8 cellular contexts compared by ENCODE assay signal in the genomic region with DNA sequence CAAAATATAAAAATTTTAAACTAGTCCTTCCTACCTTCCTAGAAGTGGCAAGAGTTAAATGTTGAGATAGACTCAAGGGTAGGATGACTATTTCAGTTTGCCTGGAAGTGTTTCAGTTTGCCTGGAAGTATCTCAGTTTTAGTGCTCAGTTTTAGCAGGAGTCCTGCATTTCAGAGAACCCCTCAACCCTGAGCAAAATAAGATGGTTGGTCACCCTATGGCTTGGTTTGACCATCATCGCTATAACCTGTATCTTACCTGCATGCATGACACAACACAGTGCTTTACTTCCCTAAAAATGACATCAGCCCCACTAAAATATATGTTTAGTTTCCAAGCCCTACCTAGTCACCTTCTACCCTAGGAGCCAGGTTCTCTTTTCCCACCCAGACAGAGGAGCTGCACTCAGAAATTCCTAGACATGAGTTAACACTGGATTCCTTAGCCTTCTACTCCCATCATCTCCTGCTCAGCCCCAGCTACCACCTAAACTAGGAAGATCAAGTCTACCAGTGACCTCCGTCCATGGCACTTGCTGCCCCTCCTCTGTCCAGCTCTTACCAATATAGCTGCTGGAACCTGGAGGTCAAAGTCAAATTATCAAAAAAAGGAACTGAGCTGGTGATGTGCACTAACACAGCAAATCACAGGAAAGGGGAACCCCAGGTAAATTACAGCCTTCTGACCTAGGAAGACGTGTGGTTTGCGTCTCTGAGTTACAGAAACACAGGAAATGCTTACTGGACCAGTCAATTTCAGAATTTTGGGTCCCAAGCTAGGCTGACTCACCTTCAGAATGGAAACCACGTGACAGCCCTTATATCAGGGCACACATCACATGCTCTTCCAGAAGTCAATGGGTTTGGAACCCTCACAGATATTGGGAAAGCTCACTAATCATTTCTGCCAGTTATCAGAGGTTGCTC. TPM values are rescaled to one million over a fixed set of nuclear protein-coding genes. Genes with fewer than 3 reads are reported as not detected.
DNase-seq lines count a peak whose midpoint lies in the region; ATAC-seq and TF ChIP-seq lines count a peak whose summit lies in the region.

No MANE protein-coding gene starts in this region.

- peaks cover 37% of the 10 kb centered on the region for H3K4me1 Mint-ChIP-seq in activated B cell treated with CpG ODN at 0.5 μM for 24 hours
- H3K4me1 Mint-ChIP-seq in natural killer cell, result peaks cover 20 to 28% of the 10 kb centered on the region in 2 donors

- H3K27me3 Mint-ChIP-seq in activated B cell treated with CpG ODN at 0.5 μM for 24 hours, result peaks cover 39% of the 10 kb centered on the region
- peaks cover 46 to 54% of the 10 kb centered on the region in 2 donors for H3K27me3 Mint-ChIP-seq in natural killer cell (ENCODE audit: low read depth in 2 of 2)

- H3K27ac Mint-ChIP-seq in activated B cell treated with CpG ODN at 0.5 μM for 24 hours, result peak overlapping the region; percentile 86
- peak overlapping the region; percentile 24 to 25 for H3K27ac Mint-ChIP-seq in natural killer cell

- POLR2A ChIA-PET in activated B cell treated with CpG ODN at 0.5 μM for 24 hours (lab: Charles Lee), result interaction anchor here (0.9 to 1.0 kb wide), 2 partner anchors 13 to 111 kb away, joined by 4 to 7 read pairs; a partner anchor contains a TSS

- peaks cover 2% of the 10 kb centered on the region for H3K9me3 Mint-ChIP-seq in activated B cell treated with CpG ODN at 0.5 μM for 24 hours
- H3K9me3 Mint-ChIP-seq in natural killer cell, result peaks cover 0 to 3% of the 10 kb centered on the region in 2 donors

- ATAC-seq in HG02981 (IDR thresholded peaks at IDR 0.05; ENCODE audit: unreplicated experiment) (peak; percentile 96), activated B cell treated with CpG ODN at 0.5 μM for 24 hours (ENCODE audit: low read depth) (peak; percentile 82), natural killer cell (peak; percentile 59 to 71 (median 67))

- intact Hi-C loops in activated B cell treated with CpG ODN at 0.5 μM for 24 hours (cut with micrococcal nuclease), result loop anchor here (1.0 to 5.0 kb wide), 2 partner anchors 66 to 74 kb away; no protein-coding TSS in a partner anchor
- intact Hi-C loops in natural killer cell (cut with micrococcal nuclease), result no loop called here

- CTCF ChIA-PET in activated B cell treated with CpG ODN at 0.5 μM for 24 hours (lab: Charles Lee), result interaction anchor here (1.1 to 1.4 kb wide), 2 partner anchors 20 to 75 kb away, joined by 3 to 5 read pairs; no protein-coding TSS in a partner anchor

- TF ChIP-seq CTCF in activated B cell treated with CpG ODN at 0.5 μM for 24 hours (IDR thresholded peaks at IDR 0.05) (no peak), natural killer cell (IDR thresholded peaks at IDR 0.05) (no peak)

- peak overlapping the region; percentile 62 for H3K4me3 Mint-ChIP-seq in activated B cell treated with CpG ODN at 0.5 μM for 24 hours
- H3K4me3 Mint-ChIP-seq in natural killer cell, result no peak overlapping the region

- no peaks in the 10 kb centered on the region for H3K36me3 Mint-ChIP-seq in activated B cell treated with CpG ODN at 0.5 μM for 24 hours (ENCODE audit: low read depth)
- H3K36me3 Mint-ChIP-seq in natural killer cell, result no peaks in the 10 kb centered on the region

- DNase-seq in stimulated activated naive CD4-positive, alpha-beta T cell treated with Interleukin-2 at 50 U/mL for 16 hours (lab: John Stamatoyannopoulos, UW), result peak; percentile 10
- DNase-seq in stimulated activated naive CD4-positive, alpha-beta T cell (lab: John Stamatoyannopoulos, UW), result no peak
- DNase-seq in activated B cell treated with CpG ODN at 0.5 μM for 24 hours (peak; percentile 23), natural killer cell (no peak), middle frontal gyrus (ENCODE audit: extremely low spot score, low spot score) (no peak), glomerular visceral epithelial cell (ENCODE audit: extremely low spot score) (no peak)
- no peak for DNase-seq in activated CD4-positive, CD25-positive, alpha-beta regulatory T cell treated with anti-CD3 and anti-CD28 coated beads, Interleukin-2, amount 50 U/mL, for 72 hours

RNA-seq across cellular contexts. Expression of a gene that starts 2.2 kb away (rescaled TPM):
- 2.1 and 2.3 TPM in 2 replicates for total RNA-seq in activated B cell treated with CpG ODN at 0.5 μM for 24 hours
- 100 to 1,000 TPM in 1 of 3 donors, 10 to 100 TPM in 2; 15.3 to 132 (median 22.0) TPM for total RNA-seq in natural killer cell

RNA-seq across cellular contexts. Expression of a gene that starts 20.7 kb away (rescaled TPM):
- 0.35 TPM in 1 of 2 replicates, not detected in the other for total RNA-seq in activated B cell treated with CpG ODN at 0.5 μM for 24 hours
- total RNA-seq in natural killer cell, result 1 to 10 TPM; 1.2 to 2.3 (median 1.4) TPM

RNA-seq across cellular contexts. Expression of a gene that starts 31.7 kb away (rescaled TPM):
- not detected in 2 replicates for total RNA-seq in activated B cell treated with CpG ODN at 0.5 μM for 24 hours
- total RNA-seq in natural killer cell, result not detected

Comparison
In these comparisons a context has a peak if more than half of its experiments do, and no peak if none do; other contexts are left out.
1. DNase-seq: peak in stimulated activated naive CD4-positive, alpha-beta T cell treated with Interleukin-2 at 50 U/mL for 16 hours (single experiment) and activated B cell treated with CpG ODN at 0.5 μM for 24 hours (single experiment); none in stimulated activated naive CD4-positive, alpha-beta T cell (0 of 6), natural killer cell (single experiment), middle frontal gyrus (single experiment), glomerular visceral epithelial cell (single experiment) and activated CD4-positive, CD25-positive, alpha-beta regulatory T cell treated with anti-CD3 and anti-CD28 coated beads, Interleukin-2, amount 50 U/mL, for 72 hours (single experiment).
2. Peak in every context shown above with its lines, with median percentiles within 50 percentile points of each other: ATAC-seq.